Comparison of ENCODE assay signal across 26 cellular contexts in the genomic region with DNA sequence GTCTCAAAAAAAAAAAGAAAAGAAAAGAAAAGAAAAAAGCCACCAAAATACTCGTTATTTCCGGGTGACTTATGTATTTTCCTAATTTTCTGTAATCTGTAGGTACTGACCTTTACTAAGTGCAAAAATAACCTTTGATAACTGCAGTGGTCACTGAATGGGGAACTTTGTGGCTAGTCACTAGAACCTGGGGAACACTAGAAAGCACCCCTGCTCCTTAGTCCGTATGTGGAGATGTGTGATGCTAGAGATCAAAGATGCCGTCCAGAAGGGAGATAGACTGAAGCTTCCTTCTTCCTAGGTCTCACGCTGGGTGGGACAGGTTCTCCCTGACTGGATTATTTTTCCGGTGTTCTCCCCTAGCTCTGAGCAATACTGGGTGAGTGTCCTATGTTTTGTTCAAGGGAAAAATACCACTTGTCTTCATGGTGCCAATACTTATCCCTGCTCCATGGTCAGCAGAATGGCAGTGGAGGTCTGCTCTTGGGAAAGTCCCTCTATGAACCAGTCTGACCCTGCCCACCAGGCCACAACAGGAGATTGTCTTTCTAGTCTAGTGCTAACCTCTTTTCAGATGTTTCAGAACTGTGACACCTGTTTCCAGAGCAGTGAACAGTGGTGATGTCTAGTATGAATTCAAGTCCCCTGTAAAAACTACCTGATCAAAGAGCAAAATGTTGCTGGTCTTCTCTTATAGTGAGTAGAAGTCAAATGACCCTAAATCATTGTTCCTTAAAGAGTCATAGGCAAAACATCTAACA. TPM values are rescaled to one million over a fixed set of nuclear protein-coding genes. Genes with fewer than 3 reads are reported as not detected.
DNase-seq lines count a peak whose midpoint lies in the region; ATAC-seq and TF ChIP-seq lines count a peak whose summit lies in the region.
"Had no signal": no experiment of that assay in that cellular context is flagged by ENCODE, and none has a peak within 500 bp of the region (broad histone marks: within the 10 kb centered on the region; RNA-seq: fewer than 3 reads in every experiment).

No MANE protein-coding gene starts in this region.

- H3K4me1 ChIP-seq in osteoblast (ENCODE audit: insufficient read depth, low read length): no peaks in the 10 kb centered on the region
- H3K4me1 ChIP-seq: BE2C, esophagus squamous epithelium, lower lobe of right lung, tibial nerve had no signal

- peaks cover 19% of the 10 kb centered on the region for H3K36me3 Mint-ChIP-seq in activated naive CD4-positive, alpha-beta T cell treated with anti-CD3 and anti-CD28 coated beads for 36 hours (ENCODE audit: low read depth)
- peaks cover 35% of the 10 kb centered on the region for H3K36me3 Mint-ChIP-seq in activated CD8-positive, alpha-beta T cell treated with anti-CD3 and anti-CD28 coated beads, Interleukin-2, amount 10 ng/mL, durations not matched to agents 7 days and 5 days (ENCODE audit: low read depth)
- peaks cover 37% of the 10 kb centered on the region for H3K36me3 Mint-ChIP-seq in stimulated activated memory B cell treated with anti-CD40 and anti-IgM and Interleukin-4, amounts not matched to agents 10 μg/mL and 1 μg/mL and 100 μg/mL, for 72 hours

- ATAC-seq in activated CD8-positive, alpha-beta T cell treated with anti-CD3 and anti-CD28 coated beads, Interleukin-2, amount 10 ng/mL, durations not matched to agents 7 days and 5 days: no peak
- no peak for ATAC-seq in stimulated activated memory B cell treated with anti-CD40 and anti-IgM and Interleukin-4, amounts not matched to agents 10 μg/mL and 1 μg/mL and 100 μg/mL, for 72 hours
- ATAC-seq: lower lobe of right lung, WTC11 had no signal

- TF ChIP-seq CTCF in osteoblast (IDR thresholded peaks at IDR 0.05; ENCODE audit: extremely low read depth, low read depth, low read length): no peak

- H3K36me3 ChIP-seq in osteoblast (ENCODE audit: insufficient read depth, low read length): peaks cover 32% of the 10 kb centered on the region
- H3K36me3 ChIP-seq: BE2C had no signal

- no peaks in the 10 kb centered on the region for H3K27me3 Mint-ChIP-seq in activated naive CD4-positive, alpha-beta T cell treated with anti-CD3 and anti-CD28 coated beads for 36 hours (ENCODE audit: low read depth)
- no peaks in the 10 kb centered on the region for H3K27me3 Mint-ChIP-seq in activated CD8-positive, alpha-beta T cell treated with anti-CD3 and anti-CD28 coated beads, Interleukin-2, amount 10 ng/mL, durations not matched to agents 7 days and 5 days (ENCODE audit: low read depth)
- no peaks in the 10 kb centered on the region for H3K27me3 Mint-ChIP-seq in stimulated activated memory B cell treated with anti-CD40 and anti-IgM and Interleukin-4, amounts not matched to agents 10 μg/mL and 1 μg/mL and 100 μg/mL, for 72 hours
- H3K27me3 Mint-ChIP-seq: activated CD4-positive, alpha-beta memory T cell treated with anti-CD3 and anti-CD28 coated beads for 36 hours had no signal

- CTCF ChIA-PET in activated naive CD4-positive, alpha-beta T cell treated with anti-CD3 and anti-CD28 coated beads for 36 hours (lab: Charles Lee): interaction anchor here (0.6 to 1.5 kb wide), 3 partner anchors 27 to 62 kb away, joined by 3 to 5 read pairs (median 4); no protein-coding TSS in a partner anchor
- CTCF ChIA-PET in activated CD8-positive, alpha-beta T cell treated with anti-CD3 and anti-CD28 coated beads, Interleukin-2, amount 10 ng/mL, durations not matched to agents 7 days and 5 days (lab: Charles Lee): interaction anchor here (2.4 kb wide), 1 partner anchor 26 kb away, joined by 7 read pairs; no protein-coding TSS in a partner anchor

- peak overlapping the region; percentile 54 for H3K27ac Mint-ChIP-seq in activated naive CD4-positive, alpha-beta T cell treated with anti-CD3 and anti-CD28 coated beads for 36 hours
- peak overlapping the region; percentile 25 for H3K27ac Mint-ChIP-seq in activated CD8-positive, alpha-beta T cell treated with anti-CD3 and anti-CD28 coated beads, Interleukin-2, amount 10 ng/mL, durations not matched to agents 7 days and 5 days
- peak overlapping the region; percentile 59 for H3K27ac Mint-ChIP-seq in stimulated activated memory B cell treated with anti-CD40 and anti-IgM and Interleukin-4, amounts not matched to agents 10 μg/mL and 1 μg/mL and 100 μg/mL, for 72 hours
- H3K27ac Mint-ChIP-seq: activated CD4-positive, alpha-beta memory T cell treated with anti-CD3 and anti-CD28 coated beads for 36 hours had no signal

- no peaks in the 10 kb centered on the region for H3K79me2 ChIP-seq in osteoblast (ENCODE audit: insufficient read depth, low read length)

- no peaks in the 10 kb centered on the region for H3K9me3 ChIP-seq in osteoblast (ENCODE audit: low read depth, low read length)
- H3K9me3 ChIP-seq: BE2C, esophagus squamous epithelium, lower lobe of right lung, tibial nerve had no signal

- POLR2A ChIA-PET in activated CD8-positive, alpha-beta T cell treated with anti-CD3 and anti-CD28 coated beads, Interleukin-2, amount 10 ng/mL, durations not matched to agents 7 days and 5 days (lab: Charles Lee): no interaction called here

- H3K4me3 Mint-ChIP-seq in activated naive CD4-positive, alpha-beta T cell treated with anti-CD3 and anti-CD28 coated beads for 36 hours: no peak overlapping the region
- no peak overlapping the region for H3K4me3 Mint-ChIP-seq in activated CD8-positive, alpha-beta T cell treated with anti-CD3 and anti-CD28 coated beads, Interleukin-2, amount 10 ng/mL, durations not matched to agents 7 days and 5 days
- H3K4me3 Mint-ChIP-seq in stimulated activated memory B cell treated with anti-CD40 and anti-IgM and Interleukin-4, amounts not matched to agents 10 μg/mL and 1 μg/mL and 100 μg/mL, for 72 hours: no peak overlapping the region
- H3K4me3 Mint-ChIP-seq: activated CD4-positive, alpha-beta memory T cell treated with anti-CD3 and anti-CD28 coated beads for 36 hours; H9; WTC11 had no signal

- H4K20me1 ChIP-seq in osteoblast (ENCODE audit: insufficient read depth, low read length): no peaks in the 10 kb centered on the region

- no peak overlapping the region for H3K4me3 ChIP-seq in osteoblast (ENCODE audit: insufficient read depth, low read length)
- H3K4me3 ChIP-seq: esophagus squamous epithelium, lower lobe of right lung, tibial nerve had no signal

- no peaks in the 10 kb centered on the region for H3K9me3 Mint-ChIP-seq in activated naive CD4-positive, alpha-beta T cell treated with anti-CD3 and anti-CD28 coated beads for 36 hours
- no peaks in the 10 kb centered on the region for H3K9me3 Mint-ChIP-seq in activated CD8-positive, alpha-beta T cell treated with anti-CD3 and anti-CD28 coated beads, Interleukin-2, amount 10 ng/mL, durations not matched to agents 7 days and 5 days (ENCODE audit: insufficient read depth)
- no peaks in the 10 kb centered on the region for H3K9me3 Mint-ChIP-seq in stimulated activated memory B cell treated with anti-CD40 and anti-IgM and Interleukin-4, amounts not matched to agents 10 μg/mL and 1 μg/mL and 100 μg/mL, for 72 hours
- H3K9me3 Mint-ChIP-seq: activated CD4-positive, alpha-beta memory T cell treated with anti-CD3 and anti-CD28 coated beads for 36 hours; H9; WTC11 had no signal

- no peak for DNase-seq in activated naive CD4-positive, alpha-beta T cell treated with anti-CD3 and anti-CD28 coated beads for 36 hours
- DNase-seq in activated naive CD4-positive, alpha-beta T cell (lab: John Stamatoyannopoulos, UW): no peak
- DNase-seq in activated CD8-positive, alpha-beta T cell treated with anti-CD3 and anti-CD28 coated beads, Interleukin-2, amount 10 ng/mL, durations not matched to agents 7 days and 5 days: no peak
- peak; percentile 33 for DNase-seq in myocyte (ENCODE audit: low read depth)
- DNase-seq in NCI-H2171 (lab: John Stamatoyannopoulos, UW): no peak
- DNase-seq in osteoblast (ENCODE audit: insufficient read length, low spot score, missing footprints): no peak
- no peak for DNase-seq in GM03348 (ENCODE audit: low spot score)
- DNase-seq: activated CD4-positive, alpha-beta memory T cell treated with anti-CD3 and anti-CD28 coated beads for 36 hours; activated gamma-delta T cell treated with Interleukin-2 at 50 U/mL for 16 hours; aorta; BE2C; COR-L47; dermis blood vessel endothelial cell; DMS79; esophagus squamous epithelium; foreskin melanocyte; GDM1; H9; kidney glomerular epithelial cell; lower lobe of right lung; NCI-H1694; NCI-H524; SW 1271 had no signal

- H3K27me3 ChIP-seq in osteoblast (ENCODE audit: insufficient read depth, low read length): no peaks in the 10 kb centered on the region
- H3K27me3 ChIP-seq: BE2C, esophagus squamous epithelium, tibial nerve had no signal

- H2AFZ ChIP-seq in osteoblast (ENCODE audit: low read length): no peak overlapping the region

- H3K27ac ChIP-seq in osteoblast (ENCODE audit: low read depth, low read length): no peak overlapping the region
- H3K27ac ChIP-seq: esophagus squamous epithelium, lower lobe of right lung, tibial nerve had no signal

- no peaks in the 10 kb centered on the region for H3K4me1 Mint-ChIP-seq in activated naive CD4-positive, alpha-beta T cell treated with anti-CD3 and anti-CD28 coated beads for 36 hours (ENCODE audit: low read depth)
- H3K4me1 Mint-ChIP-seq in activated CD8-positive, alpha-beta T cell treated with anti-CD3 and anti-CD28 coated beads, Interleukin-2, amount 10 ng/mL, durations not matched to agents 7 days and 5 days (ENCODE audit: low read depth): no peaks in the 10 kb centered on the region
- H3K4me1 Mint-ChIP-seq in stimulated activated memory B cell treated with anti-CD40 and anti-IgM and Interleukin-4, amounts not matched to agents 10 μg/mL and 1 μg/mL and 100 μg/mL, for 72 hours: peaks cover 9% of the 10 kb centered on the region

- intact Hi-C loops in activated naive CD4-positive, alpha-beta T cell treated with anti-CD3 and anti-CD28 coated beads for 36 hours (cut with micrococcal nuclease): no loop called here

- no peak overlapping the region for H3K4me2 ChIP-seq in osteoblast (ENCODE audit: insufficient read depth, low read length)

RNA-seq across cellular contexts. Expression of a gene that starts 39.9 kb away (rescaled TPM):
- total RNA-seq in activated naive CD4-positive, alpha-beta T cell treated with anti-CD3 and anti-CD28 coated beads for 36 hours: 10 to 100 TPM; 35.2 to 36.1 TPM
- 10 to 100 TPM; 36.5 to 38.8 TPM for total RNA-seq in activated CD8-positive, alpha-beta T cell treated with anti-CD3 and anti-CD28 coated beads, Interleukin-2, amount 10 ng/mL, durations not matched to agents 7 days and 5 days
- 31.3 and 35.0 TPM in 2 replicates for total RNA-seq in myocyte
- polyA plus RNA-seq in myocyte (2012): 15.7 TPM
- total RNA-seq in osteoblast: 31.5 and 34.2 TPM in 2 replicates
